1 cellular context compared by ENCODE assay signal in the genomic region with DNA sequence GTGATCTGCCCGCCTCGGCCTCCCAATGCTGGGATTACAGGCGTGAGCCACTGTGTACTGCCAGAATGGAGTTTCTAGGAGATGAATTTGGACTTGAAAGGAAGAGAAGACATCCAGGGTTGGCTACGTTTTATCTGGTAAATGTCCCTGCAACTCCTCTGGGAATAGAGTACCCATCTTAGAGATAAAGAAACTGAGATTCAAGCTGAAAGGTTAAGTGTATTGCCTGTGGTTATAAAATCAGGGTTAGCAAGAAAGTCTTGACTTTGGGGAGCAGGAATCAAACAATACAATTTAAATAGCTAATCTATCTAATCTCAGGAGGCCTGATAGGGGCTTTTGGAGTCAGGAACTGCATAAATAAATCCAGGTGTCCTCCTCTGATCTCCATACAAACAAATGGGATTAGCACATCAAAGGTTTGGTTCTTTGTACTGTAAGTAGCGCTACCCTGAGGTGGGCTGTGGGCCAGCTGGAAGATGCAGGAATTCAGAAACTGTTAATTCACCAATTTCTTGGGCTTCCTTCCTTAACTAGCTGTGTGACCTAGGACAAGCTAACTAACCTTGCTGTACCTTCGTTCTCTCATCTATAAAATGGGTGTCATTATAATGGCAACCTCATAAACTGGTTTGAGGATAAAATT.
TF ChIP-seq lines count a peak whose summit lies in the region.

No MANE protein-coding gene starts in this region.

TF ChIP-seq in GM23338, 12 proteins besides CTCF, POLR2A, EP300 and RAD21 (continued from another document):
- TF ChIP-seq, protein P1, sequence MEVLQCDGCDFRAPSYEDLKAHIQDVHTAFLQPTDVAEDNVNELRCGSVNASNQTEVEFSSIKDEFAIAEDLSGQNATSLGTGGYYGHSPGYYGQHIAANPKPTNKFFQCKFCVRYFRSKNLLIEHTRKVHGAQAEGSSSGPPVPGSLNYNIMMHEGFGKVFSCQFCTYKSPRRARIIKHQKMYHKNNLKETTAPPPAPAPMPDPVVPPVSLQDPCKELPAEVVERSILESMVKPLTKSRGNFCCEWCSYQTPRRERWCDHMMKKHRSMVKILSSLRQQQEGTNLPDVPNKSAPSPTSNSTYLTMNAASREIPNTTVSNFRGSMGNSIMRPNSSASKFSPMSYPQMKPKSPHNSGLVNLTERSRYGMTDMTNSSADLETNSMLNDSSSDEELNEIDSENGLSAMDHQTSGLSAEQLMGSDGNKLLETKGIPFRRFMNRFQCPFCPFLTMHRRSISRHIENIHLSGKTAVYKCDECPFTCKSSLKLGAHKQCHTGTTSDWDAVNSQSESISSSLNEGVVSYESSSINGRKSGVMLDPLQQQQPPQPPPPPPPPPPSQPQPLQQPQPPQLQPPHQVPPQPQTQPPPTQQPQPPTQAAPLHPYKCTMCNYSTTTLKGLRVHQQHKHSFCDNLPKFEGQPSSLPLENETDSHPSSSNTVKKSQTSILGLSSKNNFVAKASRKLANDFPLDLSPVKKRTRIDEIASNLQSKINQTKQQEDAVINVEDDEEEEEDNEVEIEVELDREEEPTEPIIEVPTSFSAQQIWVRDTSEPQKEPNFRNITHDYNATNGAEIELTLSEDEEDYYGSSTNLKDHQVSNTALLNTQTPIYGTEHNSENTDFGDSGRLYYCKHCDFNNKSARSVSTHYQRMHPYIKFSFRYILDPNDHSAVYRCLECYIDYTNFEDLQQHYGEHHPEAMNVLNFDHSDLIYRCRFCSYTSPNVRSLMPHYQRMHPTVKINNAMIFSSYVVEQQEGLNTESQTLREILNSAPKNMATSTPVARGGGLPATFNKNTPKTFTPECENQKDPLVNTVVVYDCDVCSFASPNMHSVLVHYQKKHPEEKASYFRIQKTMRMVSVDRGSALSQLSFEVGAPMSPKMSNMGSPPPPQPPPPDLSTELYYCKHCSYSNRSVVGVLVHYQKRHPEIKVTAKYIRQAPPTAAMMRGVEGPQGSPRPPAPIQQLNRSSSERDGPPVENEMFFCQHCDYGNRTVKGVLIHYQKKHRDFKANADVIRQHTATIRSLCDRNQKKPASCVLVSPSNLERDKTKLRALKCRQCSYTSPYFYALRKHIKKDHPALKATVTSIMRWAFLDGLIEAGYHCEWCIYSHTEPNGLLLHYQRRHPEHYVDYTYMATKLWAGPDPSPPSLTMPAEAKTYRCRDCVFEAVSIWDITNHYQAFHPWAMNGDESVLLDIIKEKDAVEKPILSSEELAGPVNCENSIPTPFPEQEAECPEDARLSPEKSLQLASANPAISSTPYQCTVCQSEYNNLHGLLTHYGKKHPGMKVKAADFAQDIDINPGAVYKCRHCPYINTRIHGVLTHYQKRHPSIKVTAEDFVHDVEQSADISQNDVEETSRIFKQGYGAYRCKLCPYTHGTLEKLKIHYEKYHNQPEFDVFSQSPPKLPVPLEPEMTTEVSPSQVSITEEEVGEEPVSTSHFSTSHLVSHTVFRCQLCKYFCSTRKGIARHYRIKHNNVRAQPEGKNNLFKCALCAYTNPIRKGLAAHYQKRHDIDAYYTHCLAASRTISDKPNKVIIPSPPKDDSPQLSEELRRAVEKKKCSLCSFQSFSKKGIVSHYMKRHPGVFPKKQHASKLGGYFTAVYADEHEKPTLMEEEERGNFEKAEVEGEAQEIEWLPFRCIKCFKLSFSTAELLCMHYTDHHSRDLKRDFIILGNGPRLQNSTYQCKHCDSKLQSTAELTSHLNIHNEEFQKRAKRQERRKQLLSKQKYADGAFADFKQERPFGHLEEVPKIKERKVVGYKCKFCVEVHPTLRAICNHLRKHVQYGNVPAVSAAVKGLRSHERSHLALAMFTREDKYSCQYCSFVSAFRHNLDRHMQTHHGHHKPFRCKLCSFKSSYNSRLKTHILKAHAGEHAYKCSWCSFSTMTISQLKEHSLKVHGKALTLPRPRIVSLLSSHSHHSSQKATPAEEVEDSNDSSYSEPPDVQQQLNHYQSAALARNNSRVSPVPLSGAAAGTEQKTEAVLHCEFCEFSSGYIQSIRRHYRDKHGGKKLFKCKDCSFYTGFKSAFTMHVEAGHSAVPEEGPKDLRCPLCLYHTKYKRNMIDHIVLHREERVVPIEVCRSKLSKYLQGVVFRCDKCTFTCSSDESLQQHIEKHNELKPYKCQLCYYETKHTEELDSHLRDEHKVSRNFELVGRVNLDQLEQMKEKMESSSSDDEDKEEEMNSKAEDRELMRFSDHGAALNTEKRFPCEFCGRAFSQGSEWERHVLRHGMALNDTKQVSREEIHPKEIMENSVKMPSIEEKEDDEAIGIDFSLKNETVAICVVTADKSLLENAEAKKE (CRISPR knock-in tag; IDR thresholded peaks at IDR 0.05): peak; percentile 44; the same call in 1 of the 2 replicates
- TF ChIP-seq NANOG (IDR thresholded peaks at IDR 0.05; ENCODE audit: borderline replicate concordance): peak; percentile 66; the same call in 1 of the 2 replicates
